ENCODE assay signal across 1 cellular context in genomic region chr11:63805844-63806415, GRCh38.
TF ChIP-seq lines count a peak whose summit lies in the region.

No MANE protein-coding gene starts in this region.

TF ChIP-seq in H1, 55 proteins besides CTCF, POLR2A, EP300 and RAD21:
- no peak for TF ChIP-seq ZNF274 (IDR thresholded peaks at IDR 0.05; ENCODE audit: borderline replicate concordance, extremely low read depth, low read length)
- TF ChIP-seq MAX (IDR thresholded peaks at IDR 0.05) = no peak
- no peak for TF ChIP-seq CREB1 (IDR thresholded peaks at IDR 0.05)
- no peak for TF ChIP-seq YY1 (IDR thresholded peaks at IDR 0.05; ENCODE audit: low read depth, low read length)
- no peak for TF ChIP-seq TBP (IDR thresholded peaks at IDR 0.05; ENCODE audit: low read depth, low read length)
- TF ChIP-seq CBX8 (IDR thresholded peaks at IDR 0.05; ENCODE audit: borderline replicate concordance, low read depth, low read length) = no peak
- no peak for TF ChIP-seq CHD2 (IDR thresholded peaks at IDR 0.05; ENCODE audit: low read length)
- TF ChIP-seq PHF8 (conservative IDR thresholded peaks at IDR 0.05; ENCODE audit: low read depth, low read length) = no peak
